ENCODE assay signal across 8 cellular contexts in the genomic region with DNA sequence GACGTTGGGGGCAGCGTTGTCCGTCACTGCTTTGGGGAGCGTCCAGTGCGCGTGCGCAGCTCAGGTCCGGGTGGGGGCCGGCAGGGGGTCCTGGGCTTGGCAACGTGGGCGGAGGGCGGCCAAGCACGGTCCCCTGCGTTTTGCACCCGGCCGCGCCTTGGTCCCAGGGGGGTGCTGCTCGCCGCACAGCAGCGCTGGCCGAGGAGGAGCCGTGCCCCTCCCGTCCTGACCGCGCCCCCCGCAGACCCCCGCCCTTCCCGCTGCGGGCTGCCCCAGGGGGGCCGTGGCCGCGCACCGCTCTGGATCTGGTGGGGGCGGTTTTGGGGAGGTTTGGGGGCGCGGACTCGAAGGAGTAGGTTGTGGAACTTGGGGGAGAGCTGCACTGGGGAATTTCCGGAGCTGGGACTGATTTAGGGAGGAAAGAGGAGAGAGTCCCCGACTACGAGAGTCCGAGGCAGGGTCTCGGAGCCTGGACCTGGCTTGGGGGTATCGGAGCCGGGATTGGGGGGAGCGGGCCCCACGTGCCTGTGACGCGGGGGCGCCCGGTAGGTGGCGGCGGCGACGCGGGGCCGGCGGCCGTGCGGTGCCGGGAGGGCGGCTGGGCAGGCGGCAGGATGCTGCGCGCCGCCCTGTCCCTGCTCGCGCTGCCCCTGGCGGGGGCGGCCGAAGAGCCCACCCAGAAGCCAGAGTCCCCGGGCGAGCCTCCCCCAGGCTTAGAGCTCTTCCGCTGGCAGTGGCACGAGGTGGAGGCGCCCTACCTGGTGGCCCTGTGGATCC. TPM values are rescaled to one million over a fixed set of nuclear protein-coding genes. Genes with fewer than 3 reads are reported as not detected.
DNase-seq lines count a peak whose midpoint lies in the region; TF ChIP-seq lines count a peak whose summit lies in the region.

SLC9A5 (plus strand) TSS at position 579 of the 777 bp plus-strand sequence; CDS start at position 615, 36 bp downstream.

- in situ Hi-C loops in G401 (cut with HindIII; ENCODE audit: low sequenced_read_pairs), result no loop called here

- H3K27ac Mint-ChIP-seq in stimulated activated naive CD8-positive, alpha-beta T cell treated with anti-CD3 and anti-CD28 coated beads, Interleukin-15, Interleukin-2, amounts not matched to agents 100 ng/mL and 50 ng/mL, for 24 hours, result peak within 1 kb of the TSS; percentile 88

- peak in 2 of 3 experiments; percentile 23 to 50 for TF ChIP-seq CTCF in ascending aorta (IDR thresholded peaks at IDR 0.05)

- peak; percentile 49 for DNase-seq in G401 (ENCODE audit: low spot score)
- no peak for DNase-seq in Jurkat, Clone E6-1 (ENCODE audit: low read depth, low spot score)
- DNase-seq in ascending aorta (ENCODE audit: low spot score in 2 of 2), result no peak
- DNase-seq in NCI-H226, result no peak
- DNase-seq in NCI-H128 (lab: John Stamatoyannopoulos, UW; ENCODE audit: unreplicated experiment), result no peak
- no peak for DNase-seq in GOT3 (lab: John Stamatoyannopoulos, UW)

- H3K9me3 Mint-ChIP-seq in stimulated activated naive CD8-positive, alpha-beta T cell treated with anti-CD3 and anti-CD28 coated beads, Interleukin-15, Interleukin-2, amounts not matched to agents 100 ng/mL and 50 ng/mL, for 24 hours, result no peaks in the 10 kb centered on the region

- peak within 1 kb of the TSS; percentile 67; the same call in 1 of the 2 replicates for H3K9ac ChIP-seq in iPS-20b (ENCODE audit: low read depth, low read length)

- peak within 1 kb of the TSS in 1 of 2 donors; percentile 40 for H3K27ac ChIP-seq in ascending aorta
- H3K27ac ChIP-seq in iPS-20b (ENCODE audit: low read length), result no peak within 1 kb of the TSS

- H3K4me3 Mint-ChIP-seq in stimulated activated naive CD8-positive, alpha-beta T cell treated with anti-CD3 and anti-CD28 coated beads, Interleukin-15, Interleukin-2, amounts not matched to agents 100 ng/mL and 50 ng/mL, for 24 hours, result peak within 1 kb of the TSS; percentile 89

- peaks cover 6% of the 10 kb centered on the region for H3K36me3 Mint-ChIP-seq in stimulated activated naive CD8-positive, alpha-beta T cell treated with anti-CD3 and anti-CD28 coated beads, Interleukin-15, Interleukin-2, amounts not matched to agents 100 ng/mL and 50 ng/mL, for 24 hours (ENCODE audit: low read depth)

- H3K4me1 ChIP-seq in ascending aorta (peaks cover 28 to 31% of the 10 kb centered on the region in 2 donors), iPS-20b (ENCODE audit: insufficient read depth, low read length) (peaks cover 26% of the 10 kb centered on the region)

- intact Hi-C loops in ascending aorta (cut with DNase I), result loop anchor here (10.0 kb wide), 3 partner anchors 416 to 596 kb away; partner anchors contain the start of genes ACD, C16orf86, CENPT and ENKD1

- peak within 1 kb of the TSS; percentile 78 for H3K4me3 ChIP-seq in Jurkat, Clone E6-1 (ENCODE audit: low read length)
- H3K4me3 ChIP-seq in ascending aorta (peak within 1 kb of the TSS; percentile 69 to 71), iPS-20b (ENCODE audit: low read length) (peak within 1 kb of the TSS; percentile 90)

- peaks cover 12% of the 10 kb centered on the region for H3K27me3 Mint-ChIP-seq in stimulated activated naive CD8-positive, alpha-beta T cell treated with anti-CD3 and anti-CD28 coated beads, Interleukin-15, Interleukin-2, amounts not matched to agents 100 ng/mL and 50 ng/mL, for 24 hours

- H3K36me3 ChIP-seq in ascending aorta (no peaks in the 10 kb centered on the region), iPS-20b (ENCODE audit: insufficient read depth, low read depth, low read length) (no peaks in the 10 kb centered on the region)

- H3K27me3 ChIP-seq in ascending aorta, result peaks cover 6% of the 10 kb centered on the region
- peaks cover 37% of the 10 kb centered on the region for H3K27me3 ChIP-seq in iPS-20b (ENCODE audit: insufficient read depth, low read length)

- H3K9me3 ChIP-seq in ascending aorta (no peaks in the 10 kb centered on the region), iPS-20b (ENCODE audit: insufficient read depth, low read depth, low read length) (no peaks in the 10 kb centered on the region)

- H3K4me1 Mint-ChIP-seq in stimulated activated naive CD8-positive, alpha-beta T cell treated with anti-CD3 and anti-CD28 coated beads, Interleukin-15, Interleukin-2, amounts not matched to agents 100 ng/mL and 50 ng/mL, for 24 hours (ENCODE audit: low read depth), result peaks cover 44% of the 10 kb centered on the region

RNA-seq across cellular contexts. Expression of gene SLC9A5, which starts in this region (rescaled TPM):
- total RNA-seq in G401 (2014; rRNA removed; shearing (Covaris generic)), result 1.0 and 4.8 TPM in 2 replicates
- polyA plus RNA-seq in Jurkat, Clone E6-1 (2012; ENCODE audit: insufficient read depth, insufficient read length), result 6.8 TPM
- 13.5 TPM for total RNA-seq in ascending aorta
